In the genomic region with DNA sequence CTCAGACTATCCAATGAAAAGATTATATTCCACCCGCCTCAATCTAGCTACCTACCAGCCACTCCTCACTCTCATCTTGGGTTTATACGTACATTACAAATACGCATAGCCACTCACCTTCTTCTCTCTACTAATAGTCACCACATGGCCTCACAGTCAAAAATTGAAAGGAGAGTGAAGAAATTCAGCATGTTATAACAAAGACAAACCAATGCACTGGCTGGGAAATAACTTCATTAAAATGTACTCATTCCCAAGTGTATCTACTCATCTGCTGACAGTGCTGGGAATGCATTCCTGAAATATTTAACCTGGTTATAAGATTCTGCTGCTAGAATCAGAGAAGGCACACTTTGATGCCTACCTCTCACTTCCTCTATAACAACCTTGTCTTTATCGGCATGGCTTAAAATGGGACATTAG, we compare ENCODE assay signal across 16 cellular contexts. TPM values are rescaled to one million over a fixed set of nuclear protein-coding genes. Genes with fewer than 3 reads are reported as not detected.
DNase-seq lines count a peak whose midpoint lies in the region; ATAC-seq and TF ChIP-seq lines count a peak whose summit lies in the region.
"Had no signal": no experiment of that assay in that cellular context is flagged by ENCODE, and none has a peak within 500 bp of the region (broad histone marks: within the 10 kb centered on the region; RNA-seq: fewer than 3 reads in every experiment).

No MANE protein-coding gene starts in this region.

- H4K20me1 ChIP-seq in H9 (ENCODE audit: control insufficient read depth, insufficient read depth, insufficient read length): no peaks in the 10 kb centered on the region
- peaks cover 80% of the 10 kb centered on the region for H4K20me1 ChIP-seq in SK-N-SH (ENCODE audit: insufficient read depth)

- DNase-seq in H9: no peak
- no peak for DNase-seq in SK-N-SH
- DNase-seq in neuronal stem cell (ENCODE audit: low spot score): no peak
- DNase-seq in NCI-H1092 treated with DMSO at 0.1 percent for 48 hours (lab: John Stamatoyannopoulos, UW): no peak
- no peak for DNase-seq in NCI-H510A treated with DMSO at 0.1 percent for 48 hours (lab: John Stamatoyannopoulos, UW)
- no peak for DNase-seq in GM13977 (ENCODE audit: low spot score)
- DNase-seq: activated CD4-positive, alpha-beta T cell treated with anti-CD3 and anti-CD28 coated beads, Interleukin-2, amount 10 ng/mL, durations not matched to agents 24 days and 14 days; CD8-positive, alpha-beta T cell; left cardiac atrium; NCI-H1048; stimulated activated naive CD8-positive, alpha-beta T cell treated with anti-CD3 and anti-CD28 coated beads, Interleukin-15, amount 100 ng/mL, for 72 hours; T-cell had no signal

- H4K91ac ChIP-seq in H9 (ENCODE audit: insufficient read length, low read depth, low read length) (no peak overlapping the region), neuronal stem cell (ENCODE audit: low read depth, low read length, poor library complexity) (no peak overlapping the region)

- no peak overlapping the region for H3K4me3 Mint-ChIP-seq in H9
- H3K4me3 Mint-ChIP-seq: activated CD4-positive, alpha-beta T cell treated with anti-CD3 and anti-CD28 coated beads, Interleukin-2, amount 10 ng/mL, durations not matched to agents 24 days and 14 days; activated T-helper 1 cell treated with anti-CD3 and anti-CD28 coated beads, Interleukin-12 subunit alpha, Interleukin-12 subunit beta, Interleukin-2, Interleukin-4 antibody, amounts not matched to agents 30 ng/mL and 10 ng/mL and 1 ng/mL, durations not matched to agents 14 hours and 24 hours and 36 hours; brain had no signal

- ATAC-seq in esophagus mucosa: peak; percentile 46
- ATAC-seq: left cardiac atrium had no signal

- no peak for TF ChIP-seq RAD21 in SK-N-SH (IDR thresholded peaks at IDR 0.05; ENCODE audit: low read length)

- CTCF ChIA-PET in SK-N-SH (lab: Yijun Ruan, JAX): no interaction called here

- no peak overlapping the region for H2BK5ac ChIP-seq in H9 (ENCODE audit: insufficient read length, low read length)
- H2BK5ac ChIP-seq in neuronal stem cell (ENCODE audit: low read length): no peak overlapping the region

- no peak overlapping the region for H3K27ac ChIP-seq in H9 (ENCODE audit: insufficient read length, low read depth, low read length)
- no peak overlapping the region for H3K27ac ChIP-seq in SK-N-SH (ENCODE audit: low read depth in 2 of 2, low read length in 1 of 2)
- peak overlapping the region; percentile 31 for H3K27ac ChIP-seq in neuronal stem cell (replicated peaks; ENCODE audit: low read length)
- H3K27ac ChIP-seq: skin epidermis had no signal

- peak overlapping the region; percentile 0 to 66 (median 13); a peak in 3 of 7 replicates for H3K27ac Mint-ChIP-seq in H9
- H3K27ac Mint-ChIP-seq: activated CD4-positive, alpha-beta T cell treated with anti-CD3 and anti-CD28 coated beads, Interleukin-2, amount 10 ng/mL, durations not matched to agents 24 days and 14 days; activated T-helper 1 cell treated with anti-CD3 and anti-CD28 coated beads, Interleukin-12 subunit alpha, Interleukin-12 subunit beta, Interleukin-2, Interleukin-4 antibody, amounts not matched to agents 30 ng/mL and 10 ng/mL and 1 ng/mL, durations not matched to agents 14 hours and 24 hours and 36 hours; CD8-positive, alpha-beta T cell had no signal

- H3K18ac ChIP-seq in H9 (ENCODE audit: insufficient read length, low read depth, low read length): no peak overlapping the region
- no peak overlapping the region for H3K18ac ChIP-seq in neuronal stem cell (ENCODE audit: low read length)

- H2BK12ac ChIP-seq in H9 (ENCODE audit: insufficient read length, low read depth, low read length) (no peak overlapping the region), neuronal stem cell (ENCODE audit: low read length) (no peak overlapping the region)

- peaks cover 9 to 11% of the 10 kb centered on the region in 2 experiments for H3K9me3 Mint-ChIP-seq in H9
- H3K9me3 Mint-ChIP-seq: activated CD4-positive, alpha-beta T cell treated with anti-CD3 and anti-CD28 coated beads, Interleukin-2, amount 10 ng/mL, durations not matched to agents 24 days and 14 days; activated T-helper 1 cell treated with anti-CD3 and anti-CD28 coated beads, Interleukin-12 subunit alpha, Interleukin-12 subunit beta, Interleukin-2, Interleukin-4 antibody, amounts not matched to agents 30 ng/mL and 10 ng/mL and 1 ng/mL, durations not matched to agents 14 hours and 24 hours and 36 hours; CD8-positive, alpha-beta T cell; stimulated activated naive CD8-positive, alpha-beta T cell treated with anti-CD3 and anti-CD28 coated beads, Interleukin-15, amount 100 ng/mL, for 72 hours; T-cell had no signal

- H3F3A ChIP-seq in SK-N-SH (replicated peaks; ENCODE audit: insufficient read depth): peaks cover 5% of the 10 kb centered on the region

- H3K4me1 ChIP-seq in H9 (ENCODE audit: insufficient read depth, low read length) (peaks cover 12% of the 10 kb centered on the region; the same call in 1 of the 2 replicates), SK-N-SH (ENCODE audit: control insufficient read depth in 1 of 2, insufficient read depth in 2 of 2, low read depth in 1 of 2, low read length in 1 of 2) (peaks cover 3 to 25% of the 10 kb centered on the region in 2 experiments; a peak in 3 of 4 replicates), neuronal stem cell (ENCODE audit: control insufficient read depth in 2 of 2, insufficient read depth in 1 of 2, low read depth in 1 of 2, low read length in 2 of 2) (peaks cover 6 to 7% of the 10 kb centered on the region in 2 donors)

- H3K4me1 Mint-ChIP-seq in H9: peaks cover 65 to 73% of the 10 kb centered on the region in 2 experiments

- H3K27me3 ChIP-seq in H9 (ENCODE audit: insufficient read depth, low read length): no peaks in the 10 kb centered on the region
- no peaks in the 10 kb centered on the region for H3K27me3 ChIP-seq in SK-N-SH (ENCODE audit: insufficient read depth)
- no peaks in the 10 kb centered on the region for H3K27me3 ChIP-seq in neuronal stem cell (ENCODE audit: control insufficient read depth in 3 of 3, insufficient read depth in 3 of 3, low read depth in 1 of 3, low read length in 3 of 3)

- H2AK5ac ChIP-seq in H9 (ENCODE audit: insufficient read length, low read length) (no peak overlapping the region), neuronal stem cell (ENCODE audit: low read depth, low read length) (no peak overlapping the region)

- H3K36me3 Mint-ChIP-seq in H9 (ENCODE audit: insufficient read depth in 1 of 3, low read depth in 3 of 3): peaks cover 25 to 34% (median 31%) of the 10 kb centered on the region in 3 experiments

- H3K27me3 Mint-ChIP-seq in H9 (ENCODE audit: low read depth): no peaks in the 10 kb centered on the region
- H3K27me3 Mint-ChIP-seq: activated CD4-positive, alpha-beta T cell treated with anti-CD3 and anti-CD28 coated beads, Interleukin-2, amount 10 ng/mL, durations not matched to agents 24 days and 14 days; stimulated activated naive CD8-positive, alpha-beta T cell treated with anti-CD3 and anti-CD28 coated beads, Interleukin-15, amount 100 ng/mL, for 72 hours; T-cell had no signal

- H3K9ac ChIP-seq in H9 (ENCODE audit: extremely low read depth, insufficient read length, low read length): no peak overlapping the region
- H3K9ac ChIP-seq in SK-N-SH: no peak overlapping the region
- H3K9ac ChIP-seq in neuronal stem cell (ENCODE audit: low read depth, low read length, poor library complexity): no peak overlapping the region

- no peak overlapping the region for H2BK20ac ChIP-seq in H9 (ENCODE audit: low read depth, low read length, poor library complexity, severe bottlenecking)

- no peak overlapping the region for H4K5ac ChIP-seq in H9 (ENCODE audit: insufficient read length, low read depth, low read length)

- H3K23me2 ChIP-seq in H9 (ENCODE audit: insufficient read length, low read depth, low read length, poor library complexity, severe bottlenecking): no peaks in the 10 kb centered on the region

- H3K79me1 ChIP-seq in H9 (ENCODE audit: insufficient read depth, low read depth, low read length, poor library complexity, severe bottlenecking) (peaks cover 10% of the 10 kb centered on the region), neuronal stem cell (ENCODE audit: low read depth, low read length) (no peaks in the 10 kb centered on the region)

- H3T11ph ChIP-seq in H9 (ENCODE audit: low read length): no peak overlapping the region

- in situ Hi-C loops in GM13977 (cut with MboI; ENCODE audit: low pct_unique_long_range_greater_than_20kb, low sequenced_read_pairs, unreplicated experiment): no loop called here

- no peak for TF ChIP-seq EP300 in SK-N-SH (IDR thresholded peaks at IDR 0.05; ENCODE audit: borderline replicate concordance in 1 of 2, low read depth in 1 of 2, low read length in 1 of 2)

- H4K8ac ChIP-seq in H9 (replicated peaks; ENCODE audit: insufficient read length, low read depth, low read length): no peak overlapping the region
- H4K8ac ChIP-seq in neuronal stem cell (ENCODE audit: low read depth, low read length): no peak overlapping the region

- no CpG with 5 or more reads among the region's 4 CpGs for WGBS in H9 (ENCODE audit: extremely low coverage, insufficient read length, low lambda C conversion rate)
- WGBS in SK-N-SH (ENCODE audit: low lambda C conversion rate): 95% methylated on average over 4 of the region's 4 CpGs
- no CpG with 5 or more reads among the region's 4 CpGs for WGBS in neuronal stem cell (ENCODE audit: extremely low coverage in 2 of 2, insufficient read length in 2 of 2, insufficient replicate concordance in 1 of 2), 2 donors

- H3K79me2 ChIP-seq in H9 (ENCODE audit: insufficient read depth, low read length): peaks cover 50% of the 10 kb centered on the region; the same call in 1 of the 2 replicates
- peaks cover 100% of the 10 kb centered on the region for H3K79me2 ChIP-seq in SK-N-SH (ENCODE audit: insufficient read depth)

- H2BK15ac ChIP-seq in H9 (ENCODE audit: low read depth, low read length) (no peak overlapping the region), neuronal stem cell (ENCODE audit: low read length) (no peak overlapping the region)

- POLR2A ChIA-PET in SK-N-SH (lab: Yijun Ruan, JAX): no interaction called here

- H3K14ac ChIP-seq in H9 (ENCODE audit: insufficient read depth, low read length) (no peak overlapping the region), neuronal stem cell (ENCODE audit: low read length) (no peak overlapping the region)

- no peak overlapping the region for H3K56ac ChIP-seq in H9 (ENCODE audit: insufficient read length, low read depth, low read length)

- H2AFZ ChIP-seq in H9 (ENCODE audit: low read length) (no peak overlapping the region), SK-N-SH (ENCODE audit: low read depth) (no peak overlapping the region), neuronal stem cell (ENCODE audit: low read length) (no peak overlapping the region)

- H3K4ac ChIP-seq in H9 (ENCODE audit: low read depth, low read length) (no peak overlapping the region), neuronal stem cell (ENCODE audit: low read length) (no peak overlapping the region)

- H3K9me2 ChIP-seq in SK-N-SH: no peaks in the 10 kb centered on the region

- no peak overlapping the region for H3K4me2 ChIP-seq in H9 (ENCODE audit: insufficient read depth, insufficient read length, low read length)
- H3K4me2 ChIP-seq in SK-N-SH: no peak overlapping the region
- no peak overlapping the region for H3K4me2 ChIP-seq in neuronal stem cell (ENCODE audit: insufficient read depth, low read length, poor library complexity, severe bottlenecking)

- H2BK120ac ChIP-seq in H9 (ENCODE audit: low read depth, low read length, poor library complexity, severe bottlenecking) (no peak overlapping the region), neuronal stem cell (ENCODE audit: low read depth, low read length) (no peak overlapping the region)

- H3K9me3 ChIP-seq in H9 (ENCODE audit: control insufficient read depth, low read depth, low read length): no peaks in the 10 kb centered on the region
- H3K9me3 ChIP-seq in SK-N-SH: no peaks in the 10 kb centered on the region
- peaks cover 0 to 15% of the 10 kb centered on the region in 2 donors for H3K9me3 ChIP-seq in neuronal stem cell (replicated peaks in 1 of 2; ENCODE audit: control insufficient read depth in 2 of 2, insufficient read depth in 1 of 2, low read depth in 1 of 2, low read length in 2 of 2)

- H3K4me3 ChIP-seq in SK-N-SH (ENCODE audit: low read depth in 2 of 2, low read length in 1 of 2) (no peak overlapping the region), neuronal stem cell (ENCODE audit: low read length in 2 of 2) (no peak overlapping the region)
- H3K4me3 ChIP-seq: skin epidermis had no signal

- no peak for TF ChIP-seq CTCF in H9 (conservative IDR thresholded peaks at IDR 0.05)
- TF ChIP-seq CTCF in SK-N-SH (IDR thresholded peaks at IDR 0.05): no peak
- TF ChIP-seq CTCF in GM13977 (IDR thresholded peaks at IDR 0.05; ENCODE audit: extremely low read depth, insufficient read depth, missing control alignments): no peak

- H3K23ac ChIP-seq in H9 (ENCODE audit: insufficient read length, low read depth, low read length) (no peak overlapping the region), neuronal stem cell (ENCODE audit: low read depth, low read length, poor library complexity) (no peak overlapping the region)

- H3K36me3 ChIP-seq in SK-N-SH (replicated peaks in 1 of 2; ENCODE audit: control insufficient read depth in 1 of 2, insufficient read depth in 2 of 2, low read length in 1 of 2) (peaks cover 13 to 19% of the 10 kb centered on the region in 2 experiments), neuronal stem cell (replicated peaks in 1 of 2; ENCODE audit: control insufficient read depth in 2 of 2, insufficient read depth in 2 of 2, low read length in 2 of 2) (peaks cover 0 to 77% of the 10 kb centered on the region in 2 donors)

RNA-seq across cellular contexts. Expression of gene ZNF644, which starts 6.5 kb away (rescaled TPM):
- 78.9 and 80.7 TPM in 2 replicates for total RNA-seq in H9 (2021)
- polyA plus RNA-seq in SK-N-SH (2012; rRNA removed): 5.6 and 6.8 TPM in 2 replicates
- 8.3 and 11.3 TPM in 2 replicates for polyA plus RNA-seq in SK-N-SH (2012; cell fraction: cytosol; rRNA removed)
- polyA plus RNA-seq in SK-N-SH (2012; cell fraction: nucleus; rRNA removed): 4.1 and 11.0 TPM in 2 replicates
- 27.1 TPM for total RNA-seq in esophagus mucosa
- polyA plus RNA-seq in neuronal stem cell (2013, experiment 1 of 2): 49.9 TPM
- polyA plus RNA-seq in neuronal stem cell (2013, experiment 2 of 2): 51.7 TPM
